30 cellular contexts compared by ENCODE assay signal in genomic region chr7:28709756-28710155, GRCh38.
"Had no signal": no experiment of that assay in that cellular context is flagged by ENCODE, and none has a peak within 500 bp of the region (broad histone marks: within the 10 kb centered on the region; RNA-seq: fewer than 3 reads in every experiment).

No MANE protein-coding gene starts in this region.

- H3K36me3 Mint-ChIP-seq: immature natural killer cell; natural killer cell; stimulated activated effector memory CD8-positive, alpha-beta T cell treated with anti-CD3 and anti-CD28 coated beads, Interleukin-12 subunit alpha, Interleukin-12 subunit beta, amount 100 ng/mL, for 72 hours; type B pancreatic cell had no signal

- H3K4me3 ChIP-seq: left lung, lower lobe of right lung, pancreas, prostate gland, skin epidermis, tibial nerve, uterus had no signal

- H3K36me3 ChIP-seq: lower lobe of right lung, pancreas, prostate gland, tibial nerve, uterus had no signal

- H3K9me3 Mint-ChIP-seq: immature natural killer cell; mesothelial cell of epicardium; natural killer cell; neural crest cell; stimulated activated effector memory CD8-positive, alpha-beta T cell treated with anti-CD3 and anti-CD28 coated beads, Interleukin-12 subunit alpha, Interleukin-12 subunit beta, amount 100 ng/mL, for 72 hours; stimulated activated naive CD8-positive, alpha-beta T cell treated with anti-CD3 and anti-CD28 coated beads, Interleukin-15, Interleukin-2, amounts not matched to agents 100 ng/mL and 50 ng/mL, for 24 hours; type B pancreatic cell had no signal

- H3K27ac Mint-ChIP-seq: immature natural killer cell; mesothelial cell of epicardium; naive B cell; natural killer cell; stimulated activated effector memory CD8-positive, alpha-beta T cell treated with anti-CD3 and anti-CD28 coated beads, Interleukin-12 subunit alpha, Interleukin-12 subunit beta, amount 100 ng/mL, for 72 hours; stimulated activated naive CD8-positive, alpha-beta T cell treated with anti-CD3 and anti-CD28 coated beads, Interleukin-15, Interleukin-2, amounts not matched to agents 100 ng/mL and 50 ng/mL, for 24 hours; type B pancreatic cell had no signal

- H3K4me1 Mint-ChIP-seq: immature natural killer cell; natural killer cell; stimulated activated effector memory CD8-positive, alpha-beta T cell treated with anti-CD3 and anti-CD28 coated beads, Interleukin-12 subunit alpha, Interleukin-12 subunit beta, amount 100 ng/mL, for 72 hours had no signal

- H3K9me3 ChIP-seq: left lung, lower lobe of right lung, pancreas, prostate gland, tibial nerve, uterus had no signal

- H3K4me3 Mint-ChIP-seq: immature natural killer cell; mesothelial cell of epicardium; naive B cell; natural killer cell; neural crest cell; stimulated activated effector memory CD8-positive, alpha-beta T cell treated with anti-CD3 and anti-CD28 coated beads, Interleukin-12 subunit alpha, Interleukin-12 subunit beta, amount 100 ng/mL, for 72 hours; stimulated activated naive CD8-positive, alpha-beta T cell treated with anti-CD3 and anti-CD28 coated beads, Interleukin-15, Interleukin-2, amounts not matched to agents 100 ng/mL and 50 ng/mL, for 24 hours; type B pancreatic cell had no signal

- H3K27ac ChIP-seq: left lung, lower lobe of right lung, pancreas, prostate gland, skin epidermis, uterus had no signal

- H3K27me3 ChIP-seq: left lung, pancreas, tibial nerve, uterus had no signal

- H3K4me1 ChIP-seq: pancreas, prostate gland, uterus had no signal

- ATAC-seq: left colon; left lung; lower lobe of right lung; natural killer cell; pancreas; right cardiac atrium; sciatic nerve; stimulated activated effector memory CD8-positive, alpha-beta T cell treated with anti-CD3 and anti-CD28 coated beads, Interleukin-12 subunit alpha, Interleukin-12 subunit beta, amount 100 ng/mL, for 72 hours had no signal

- DNase-seq: hypothalamus; immature natural killer cell; kidney; left colon; left lung; lower lobe of right lung; mammary epithelial cell; mesendoderm; naive B cell; natural killer cell; nucleus accumbens; pancreas; posterior cingulate gyrus; retina; right cardiac atrium; stimulated activated CD4-positive, alpha-beta T cell treated with anti-CD3 and anti-CD28 coated beads, Interleukin-12 subunit alpha, Interleukin-12 subunit beta, amount 100 ng/mL, for 4 hours; stimulated activated CD4-positive, alpha-beta T cell treated with anti-CD3 and anti-CD28 coated beads, Interleukin-15, amount 100 ng/mL, for 24 hours; stimulated activated CD4-positive, alpha-beta T cell treated with anti-CD3 and anti-CD28 coated beads, Interleukin-2, amount 100 ng/mL, for 24 hours; stimulated activated CD4-positive, alpha-beta T cell treated with anti-CD3 and anti-CD28 coated beads, Interleukin-4, amount 100 ng/mL, for 1 hour; stimulated activated naive CD4-positive, alpha-beta T cell; uterus had no signal
